ENCODE assay signal across 7 cellular contexts in genomic region chr13:58721273-58721672, GRCh38.
"Had no signal": no experiment of that assay in that cellular context is flagged by ENCODE, and none has a peak within 500 bp of the region (broad histone marks: within the 10 kb centered on the region; RNA-seq: fewer than 3 reads in every experiment).

No MANE protein-coding gene starts in this region.

- DNase-seq: H7, HFFc6, KG1 had no signal

- H3K4me2 ChIP-seq: GM23338 had no signal

- H3K9me3 ChIP-seq: HAP-1 had no signal

- ATAC-seq: GM23338, HCT116 had no signal

- H3K36me3 ChIP-seq: HAP-1 had no signal

- FAIRE-seq: HTR-8/SVneo had no signal

- H3K4me3 ChIP-seq: GM23338, HAP-1 had no signal

- H2AFZ ChIP-seq: GM23338 had no signal
